Comparison of ENCODE assay signal across 19 cellular contexts in genomic region chr4:185565696-185566095, GRCh38. TPM values are rescaled to one million over a fixed set of nuclear protein-coding genes. Genes with fewer than 3 reads are reported as not detected.
DNase-seq lines count a peak whose midpoint lies in the region; ATAC-seq, FAIRE-seq and TF ChIP-seq lines count a peak whose summit lies in the region.
"Had no signal": no experiment of that assay in that cellular context is flagged by ENCODE, and none has a peak within 500 bp of the region (broad histone marks: within the 10 kb centered on the region; RNA-seq: fewer than 3 reads in every experiment).

No MANE protein-coding gene starts in this region.

- H3K27ac ChIP-seq in ascending aorta, result peak overlapping the region; percentile 94 to 95
- H3K27ac ChIP-seq in esophagus muscularis mucosa (replicated peaks in 1 of 4), result peak overlapping the region; percentile 85 to 91 (median 86)
- H3K27ac ChIP-seq in muscle layer of duodenum (ENCODE audit: low read length), result peak overlapping the region; percentile 89
- peak overlapping the region; percentile 98 for H3K27ac ChIP-seq in stomach smooth muscle (ENCODE audit: low read length)
- H3K27ac ChIP-seq: KMS-11, SK-N-MC had no signal

- DNase-seq in ascending aorta (ENCODE audit: low spot score in 2 of 2), result no peak
- peak; percentile 70 for DNase-seq in esophagus muscularis mucosa (ENCODE audit: extremely low spot score)
- no peak for DNase-seq in urothelium cell line (ENCODE audit: low spot score)
- no peak for DNase-seq in SKM-1 (lab: John Stamatoyannopoulos, UW; ENCODE audit: unreplicated experiment)
- DNase-seq in retina, result no peak
- DNase-seq: activated CD8-positive, alpha-beta memory T cell treated with anti-CD3 and anti-CD28 coated beads, Interleukin-2, amount 50 U/mL, for 48 hours; CD4-positive, CD25-positive, alpha-beta regulatory T cell; HCEC 1CT; MV-4-11; NCI-H524 had no signal

- H3K4me3 ChIP-seq in ascending aorta, result no peak overlapping the region
- no peak overlapping the region for H3K4me3 ChIP-seq in esophagus muscularis mucosa
- no peak overlapping the region for H3K4me3 ChIP-seq in muscle layer of duodenum (ENCODE audit: low read depth in 1 of 2, low read length in 2 of 2)
- no peak overlapping the region for H3K4me3 ChIP-seq in stomach smooth muscle (ENCODE audit: low read length in 2 of 2)
- H3K4me3 ChIP-seq: SK-N-MC had no signal

- H3K4me1 ChIP-seq in ascending aorta (peaks cover 14 to 34% of the 10 kb centered on the region in 2 donors), esophagus muscularis mucosa (peaks cover 27 to 67% (median 57%) of the 10 kb centered on the region in 4 donors), muscle layer of duodenum (ENCODE audit: control insufficient read depth in 1 of 2, insufficient read depth in 2 of 2, low read length in 2 of 2) (peaks cover 6 to 31% of the 10 kb centered on the region in 2 donors), stomach smooth muscle (ENCODE audit: control insufficient read depth, insufficient read depth, low read length) (peaks cover 56% of the 10 kb centered on the region)

- TF ChIP-seq CTCF in ascending aorta (IDR thresholded peaks at IDR 0.05), result no peak
- TF ChIP-seq CTCF in esophagus muscularis mucosa (IDR thresholded peaks at IDR 0.05), result no peak

- ATAC-seq in HG03097 (IDR thresholded peaks at IDR 0.05; ENCODE audit: low FRiP score, unreplicated experiment), result no peak
- ATAC-seq: Panc1 had no signal

- no peaks in the 10 kb centered on the region for H3K36me3 ChIP-seq in ascending aorta
- no peaks in the 10 kb centered on the region for H3K36me3 ChIP-seq in esophagus muscularis mucosa
- no peaks in the 10 kb centered on the region for H3K36me3 ChIP-seq in muscle layer of duodenum (ENCODE audit: control insufficient read depth in 1 of 2, insufficient read depth in 2 of 2, low read length in 2 of 2)
- H3K36me3 ChIP-seq in stomach smooth muscle (ENCODE audit: control insufficient read depth in 2 of 2, insufficient read depth in 2 of 2, low read length in 2 of 2), result no peaks in the 10 kb centered on the region

- 74% methylated on average over 3 of the region's 3 CpGs for WGBS in esophagus muscularis mucosa

- intact Hi-C loops in ascending aorta (cut with DNase I) (loop anchor here (2.0 kb wide), 2 partner anchors 27 to 95 kb away; partner anchors contain the start of gene CCDC110), esophagus muscularis mucosa (cut with DNase I) (no loop called here)

- no peak for TF ChIP-seq EP300 in esophagus muscularis mucosa (IDR thresholded peaks at IDR 0.05)

- H3K27me3 ChIP-seq in ascending aorta (no peaks in the 10 kb centered on the region), esophagus muscularis mucosa (no peaks in the 10 kb centered on the region), muscle layer of duodenum (ENCODE audit: low read depth, low read length) (no peaks in the 10 kb centered on the region), stomach smooth muscle (ENCODE audit: control insufficient read depth in 1 of 2, insufficient read depth in 2 of 2, low read length in 2 of 2) (no peaks in the 10 kb centered on the region)

- no peaks in the 10 kb centered on the region for H3K9me3 ChIP-seq in ascending aorta
- H3K9me3 ChIP-seq in esophagus muscularis mucosa, result no peaks in the 10 kb centered on the region
- H3K9me3 ChIP-seq in muscle layer of duodenum (ENCODE audit: control insufficient read depth in 1 of 2, low read length in 2 of 2), result peaks cover 0 to 6% of the 10 kb centered on the region in 2 donors
- H3K9me3 ChIP-seq in stomach smooth muscle (ENCODE audit: control insufficient read depth in 2 of 2, low read length in 2 of 2), result no peaks in the 10 kb centered on the region

- no peak overlapping the region for H3K9ac ChIP-seq in stomach smooth muscle (ENCODE audit: low read length in 2 of 2)
- H3K9ac ChIP-seq: KMS-11 had no signal

- no peak for FAIRE-seq in urothelium cell line (lab: Jason Lieb, UNC)
- FAIRE-seq: bronchial epithelial cell, endometrium had no signal

- TF ChIP-seq POLR2A in esophagus muscularis mucosa (IDR thresholded peaks at IDR 0.05; ENCODE audit: low read depth), result no peak

RNA-seq across cellular contexts. Expression of gene PDLIM3, which starts 30.4 kb away (rescaled TPM):
- total RNA-seq in ascending aorta (445 TPM), esophagus muscularis mucosa (1,000 to 10,000 TPM; 1,279 to 2,098 (median 1,627) TPM)
- total RNA-seq: CD4-positive, CD25-positive, alpha-beta regulatory T cell; HT-29 had no signal
